16 cellular contexts compared by ENCODE assay signal in genomic region chr5:176450077-176450476, GRCh38. TPM values are rescaled to one million over a fixed set of nuclear protein-coding genes. Genes with fewer than 3 reads are reported as not detected.
A peak's percentile ranks its signal among the peaks of the same experiment; 100 is the strongest.
DNase-seq lines count a peak whose midpoint lies in the region; ATAC-seq lines count a peak whose summit lies in the region.
"Had no signal": no experiment of that assay in that cellular context is flagged by ENCODE, and none has a peak within 500 bp of the region (broad histone marks: within the 10 kb centered on the region; RNA-seq: fewer than 3 reads in every experiment).

No MANE protein-coding gene starts in this region.

- H3K27ac ChIP-seq in CD4-positive, CD25-positive, alpha-beta regulatory T cell (ENCODE audit: insufficient read depth, low read length, poor library complexity, severe bottlenecking) = peak overlapping the region; percentile 93
- H3K27ac ChIP-seq in GM23248 (no peak overlapping the region), SK-N-MC (no peak overlapping the region)

- H3K9me2 ChIP-seq in GM23248 (ENCODE audit: insufficient read depth) = no peaks in the 10 kb centered on the region

- H3K27ac Mint-ChIP-seq in CD4-positive, CD25-positive, alpha-beta regulatory T cell = peak overlapping the region in 1 of 3 donors; percentile 99
- peak overlapping the region in 4 of 6 donors; percentile 4 to 35 (median 20) for H3K27ac Mint-ChIP-seq in naive B cell

- 42 to 55% methylated on average over 1 of the region's 1 CpG for WGBS in GM23248 (ENCODE audit: low coverage in 1 of 2, low lambda C conversion rate in 2 of 2, missing lambda C conversion rate in 2 of 2), 2 experiments

- H3K9me3 Mint-ChIP-seq in CD4-positive, CD25-positive, alpha-beta regulatory T cell = peaks cover 0 to 1% (median 0%) of the 10 kb centered on the region in 7 donors
- H3K9me3 Mint-ChIP-seq in naive B cell = no peaks in the 10 kb centered on the region
- H3K9me3 Mint-ChIP-seq: dendritic cell treated with granulocyte-macrophage colony-stimulating factor and Interleukin-4, amounts not matched to agents 40 ng/mL and 50 ng/mL, for 4 days; T-helper 2 cell treated with Interferon-gamma antibody and Interleukin-4, amounts not matched to agents 5 μg/mL and 100 μg/mL, for 36 hours had no signal

- H3K36me3 ChIP-seq in CD4-positive, CD25-positive, alpha-beta regulatory T cell (ENCODE audit: control insufficient read depth, insufficient read depth, low read length) = peaks cover 10% of the 10 kb centered on the region
- H3K36me3 ChIP-seq in GM23248 (ENCODE audit: low read depth) = 0 out of 2 replicates have a peak, but pooled peaks cover 8% of the 10 kb centered on the region
- H3K36me3 ChIP-seq in SK-N-MC (ENCODE audit: insufficient read depth, low read length) = peaks cover 23% of the 10 kb centered on the region

- peaks cover 18% of the 10 kb centered on the region for H3K4me1 ChIP-seq in CD4-positive, CD25-positive, alpha-beta regulatory T cell (ENCODE audit: control insufficient read depth, insufficient read depth, low read length, poor library complexity, severe bottlenecking)
- H3K4me1 ChIP-seq in GM23248 (ENCODE audit: insufficient read depth) = peaks cover 18% of the 10 kb centered on the region

- no peak for DNase-seq in CD4-positive, CD25-positive, alpha-beta regulatory T cell
- DNase-seq in GM23248 = no peak
- no peak for DNase-seq in SK-N-MC (ENCODE audit: low read depth, low spot score)
- DNase-seq in naive B cell = no peak
- DNase-seq in activated CD4-positive, CD25-positive, alpha-beta regulatory T cell treated with anti-CD3 and anti-CD28 coated beads, Interleukin-2, amount 50 U/mL, for 72 hours = no peak
- no peak for DNase-seq in AML-193 (lab: John Stamatoyannopoulos, UW)
- no peak for DNase-seq in dedifferentiated amniotic fluid mesenchymal stem cell (ENCODE audit: extremely low spot score)
- DNase-seq in NCI-H524 (lab: John Stamatoyannopoulos, UW) = no peak
- DNase-seq: heart left ventricle, left cardiac atrium, NCI-H1930, NCI-H69 had no signal

- H3K36me3 Mint-ChIP-seq in CD4-positive, CD25-positive, alpha-beta regulatory T cell = peaks cover 12% of the 10 kb centered on the region
- no peaks in the 10 kb centered on the region for H3K36me3 Mint-ChIP-seq in naive B cell

- peaks cover 12% of the 10 kb centered on the region for H3K27me3 Mint-ChIP-seq in CD4-positive, CD25-positive, alpha-beta regulatory T cell
- H3K27me3 Mint-ChIP-seq in naive B cell = no peaks in the 10 kb centered on the region
- H3K27me3 Mint-ChIP-seq: dendritic cell treated with granulocyte-macrophage colony-stimulating factor and Interleukin-4, amounts not matched to agents 40 ng/mL and 50 ng/mL, for 4 days had no signal

- H3K9me3 ChIP-seq in CD4-positive, CD25-positive, alpha-beta regulatory T cell (ENCODE audit: control insufficient read depth in 2 of 2, low read length in 2 of 2) = no peaks in the 10 kb centered on the region
- no peaks in the 10 kb centered on the region for H3K9me3 ChIP-seq in GM23248 (ENCODE audit: low read depth)
- H3K9me3 ChIP-seq in SK-N-MC (ENCODE audit: low read depth, low read length) = no peaks in the 10 kb centered on the region
- H3K9me3 ChIP-seq: heart left ventricle had no signal

- H3K4me3 ChIP-seq in CD4-positive, CD25-positive, alpha-beta regulatory T cell (ENCODE audit: low read depth, low read length) = peak overlapping the region; percentile 43
- H3K4me3 ChIP-seq in GM23248 (peak overlapping the region; percentile 98; the same call in 1 of the 2 replicates), SK-N-MC (peak overlapping the region; percentile 94)

- peaks cover 11% of the 10 kb centered on the region; the same call in 1 of the 2 replicates for H4K20me1 ChIP-seq in GM23248 (ENCODE audit: insufficient read depth)

- peak overlapping the region; percentile 88 for H3K4me2 ChIP-seq in GM23248 (ENCODE audit: unreplicated experiment)

- in situ Hi-C loops in GM23248 (cut with MboI) = no loop called here

- no peaks in the 10 kb centered on the region for H3K27me3 ChIP-seq in CD4-positive, CD25-positive, alpha-beta regulatory T cell (ENCODE audit: control insufficient read depth, insufficient read depth, low read length)
- no peaks in the 10 kb centered on the region for H3K27me3 ChIP-seq in GM23248 (replicated peaks; ENCODE audit: insufficient read depth)
- H3K27me3 ChIP-seq: heart left ventricle had no signal

- H3K4me1 Mint-ChIP-seq in CD4-positive, CD25-positive, alpha-beta regulatory T cell = peaks cover 29 to 64% (median 38%) of the 10 kb centered on the region in 4 donors
- peaks cover 22 to 48% (median 46%) of the 10 kb centered on the region in 3 donors for H3K4me1 Mint-ChIP-seq in naive B cell

- H3K9ac ChIP-seq in GM23248 (peak overlapping the region; percentile 99; the same call in 1 of the 2 replicates), SK-N-MC (ENCODE audit: insufficient read length) (peak overlapping the region; percentile 0)

- peak overlapping the region in 2 of 4 donors; percentile 38 to 99 for H3K4me3 Mint-ChIP-seq in CD4-positive, CD25-positive, alpha-beta regulatory T cell
- H3K4me3 Mint-ChIP-seq in naive B cell = peak overlapping the region in 1 of 8 donors; percentile 100

- no peak for ATAC-seq in CD4-positive, CD25-positive, alpha-beta regulatory T cell (ENCODE audit: low read depth in 2 of 2)
- no peak for ATAC-seq in naive B cell (ENCODE audit: low read depth in 2 of 2)
- ATAC-seq: esophagus mucosa, heart left ventricle, left cardiac atrium, Right ventricle myocardium inferior had no signal

- peaks cover 8% of the 10 kb centered on the region for H3F3A ChIP-seq in GM23248 (ENCODE audit: insufficient read depth)

- no peak overlapping the region for H2AFZ ChIP-seq in GM23248

- H3K79me2 ChIP-seq in GM23248 (ENCODE audit: insufficient read depth) = peaks cover 67% of the 10 kb centered on the region

RNA-seq across cellular contexts. Expression of gene FAF2, which starts 1.9 kb away (rescaled TPM):
- 31.8 TPM for total RNA-seq in CD4-positive, CD25-positive, alpha-beta regulatory T cell
- 10 to 100 TPM in 3 of 4 donors, 1 to 10 TPM in 1; 8.8 to 17.3 (median 14.0) TPM for polyA plus RNA-seq in CD4-positive, CD25-positive, alpha-beta regulatory T cell
- 41.0 and 45.0 TPM in 2 replicates for total RNA-seq in GM23248 (2014; rRNA removed; shearing (Covaris generic))
- polyA plus RNA-seq in GM23248 (2016; fragmentation: Nextera tagmentation; extraction: Ambion mirVana) = 45.4 and 45.7 TPM in 2 replicates
- polyA plus RNA-seq in naive B cell (ENCODE audit: low read depth in 6 of 6) = 10 to 100 TPM; 11.0 to 16.3 (median 13.3) TPM

RNA-seq across cellular contexts. Expression of gene CLTB, which starts 33.7 kb away (rescaled TPM):
- 85.9 TPM for total RNA-seq in CD4-positive, CD25-positive, alpha-beta regulatory T cell
- 100 to 1,000 TPM in 2 of 4 donors, 10 to 100 TPM in 2; 92.5 to 129 (median 101) TPM for polyA plus RNA-seq in CD4-positive, CD25-positive, alpha-beta regulatory T cell
- total RNA-seq in GM23248 (2014; rRNA removed; shearing (Covaris generic)) = 121 and 130 TPM in 2 replicates
- 128 and 132 TPM in 2 replicates for polyA plus RNA-seq in GM23248 (2016; fragmentation: Nextera tagmentation; extraction: Ambion mirVana)
- 10 to 100 TPM; 42.3 to 64.4 (median 55.2) TPM for polyA plus RNA-seq in naive B cell (ENCODE audit: low read depth in 6 of 6)

Comparison
In these comparisons a context has a peak if more than half of its experiments do, and no peak if none do; other contexts are left out.
1. H3K4me3 ChIP-seq: peak in every context shown above with its lines; median percentile 98 in GM23248; 94 in SK-N-MC; 43 in CD4-positive, CD25-positive, alpha-beta regulatory T cell.